In genomic region chr2:240701091-240701735, GRCh38 we compare ENCODE assay signal across 1 cellular context.
TF ChIP-seq lines count a peak whose summit lies in the region.

No MANE protein-coding gene starts in this region.

TF ChIP-seq in GM23338, 12 proteins besides CTCF, POLR2A, EP300 and RAD21 (continued from another document):
- TF ChIP-seq ZNF462 (CRISPR knock-in tag; IDR thresholded peaks at IDR 0.05): no peak
- TF ChIP-seq REST (IDR thresholded peaks at IDR 0.05; ENCODE audit: unreplicated experiment): no peak
- TF ChIP-seq POLR2AphosphoS5 (IDR thresholded peaks at IDR 0.05; ENCODE audit: low read depth): no peak
